15 cellular contexts compared by ENCODE assay signal in the genomic region with DNA sequence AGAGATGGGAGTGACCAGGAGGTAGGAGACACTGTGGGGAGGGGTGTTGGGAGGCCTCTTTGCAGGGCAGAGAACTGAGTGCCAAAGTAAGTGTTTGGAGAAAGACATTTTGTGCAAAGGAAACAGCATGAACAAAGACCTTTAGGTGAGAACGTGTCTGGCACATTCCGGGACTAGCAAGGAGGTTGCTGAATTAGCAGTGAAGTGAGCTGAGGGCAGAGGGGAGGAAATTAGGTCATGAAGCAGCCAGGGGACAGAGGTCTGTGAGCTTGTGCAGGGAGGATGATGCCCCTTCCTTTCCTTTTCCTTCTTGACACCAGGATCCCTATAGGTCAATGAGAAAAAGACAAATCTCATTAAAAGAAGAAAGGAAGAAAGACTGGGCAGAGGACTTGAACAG. TPM values are rescaled to one million over a fixed set of nuclear protein-coding genes. Genes with fewer than 3 reads are reported as not detected.
DNase-seq lines count a peak whose midpoint lies in the region; ATAC-seq, FAIRE-seq and TF ChIP-seq lines count a peak whose summit lies in the region.
"Had no signal": no experiment of that assay in that cellular context is flagged by ENCODE, and none has a peak within 500 bp of the region (broad histone marks: within the 10 kb centered on the region; RNA-seq: fewer than 3 reads in every experiment).

No MANE protein-coding gene starts in this region.

- H2BK12ac ChIP-seq in H1 (ENCODE audit: low read depth, low read length) = no peak overlapping the region

- H2BK5ac ChIP-seq in H1 (ENCODE audit: low read depth, low read length) = no peak overlapping the region

- no peaks in the 10 kb centered on the region for H3K36me3 Mint-ChIP-seq in activated T-cell treated with anti-CD3 and anti-CD28 coated beads, Interleukin-2, amount 50 U/mL, for 72 hours (ENCODE audit: insufficient read depth in 2 of 2)
- no peaks in the 10 kb centered on the region for H3K36me3 Mint-ChIP-seq in activated T-cell treated with anti-CD3 and anti-CD28 coated beads, Interleukin-2, amount 50 U/mL, for 24 hours (ENCODE audit: low read depth)

- H2BK20ac ChIP-seq in H1 (ENCODE audit: low read length) = no peak overlapping the region

- no peak overlapping the region for H3K23ac ChIP-seq in H1 (ENCODE audit: insufficient read length)

- POLR2A ChIA-PET in H1 (lab: Charles Lee; ENCODE audit: partially characterized antibody) = interaction anchor here (3.1 kb wide), 1 partner anchor 39 kb away, joined by 14 read pairs; the partner anchor contains the start of gene ITCH

- peaks cover 0 to 7% (median 0%) of the 10 kb centered on the region in 4 experiments; a peak in 2 of 7 replicates for H3K4me1 ChIP-seq in H1 (replicated peaks in 1 of 4; ENCODE audit: control insufficient read depth in 3 of 4, insufficient read depth in 4 of 4, low read length in 3 of 4)
- H3K4me1 ChIP-seq in right lobe of liver = peaks cover 0 to 5% (median 0%) of the 10 kb centered on the region in 4 donors
- no peaks in the 10 kb centered on the region for H3K4me1 ChIP-seq in osteoblast (ENCODE audit: insufficient read depth, low read length)
- H3K4me1 ChIP-seq: HAP-1 had no signal

- no peak for TF ChIP-seq EP300 in H1 (IDR thresholded peaks at IDR 0.05; ENCODE audit: borderline replicate concordance in 1 of 2, low read depth in 2 of 2, low read length in 2 of 2)

- 79% methylated on average over 2 of the region's 2 CpGs; no CpG with 5 or more reads in 1 of the 2 experiments for WGBS in H1 (ENCODE audit: extremely low coverage in 1 of 2, insufficient coverage in 1 of 2, insufficient read length in 1 of 2, insufficient replicate concordance in 2 of 2, low coverage in 1 of 2, low lambda C conversion rate in 2 of 2, missing lambda C conversion rate in 1 of 2), 2 experiments
- 31% methylated on average over 2 of the region's 2 CpGs for WGBS in right lobe of liver (ENCODE audit: insufficient coverage, low coverage, low lambda C conversion rate, missing lambda C conversion rate)

- DNase-seq in activated T-cell treated with anti-CD3 and anti-CD28 coated beads, Interleukin-2, amount 50 U/mL, for 72 hours = no peak
- no peak for DNase-seq in activated T-cell treated with anti-CD3 and anti-CD28 coated beads, Interleukin-2, amount 50 U/mL, for 24 hours
- DNase-seq in H1 (ENCODE audit: low read depth in 1 of 2, low spot score in 2 of 2) (no peak), right lobe of liver (no peak), osteoblast (ENCODE audit: insufficient read length, low spot score, missing footprints) (no peak), NCI-H2196 (lab: John Stamatoyannopoulos, UW; ENCODE audit: unreplicated experiment) (no peak), AG08395 (ENCODE audit: low spot score) (no peak)
- DNase-seq: NCI-H1436, NCI-H2029 treated with DMSO at 0.1 percent for 48 hours, NCI-H2227 treated with DMSO at 0.1 percent for 48 hours, NCI-H526 treated with DMSO at 0.1 percent for 48 hours had no signal

- intact Hi-C loops in right lobe of liver (cut with DNase I) = no loop called here

- no peak overlapping the region for H2BK120ac ChIP-seq in H1 (replicated peaks; ENCODE audit: low read depth, low read length)

- no peak overlapping the region for H2AK5ac ChIP-seq in H1 (ENCODE audit: low read depth, low read length)

- no peak overlapping the region for H3K14ac ChIP-seq in H1 (ENCODE audit: insufficient read length)

- no peak overlapping the region for H3K4me3 Mint-ChIP-seq in activated T-cell treated with anti-CD3 and anti-CD28 coated beads, Interleukin-2, amount 50 U/mL, for 72 hours
- no peak overlapping the region for H3K4me3 Mint-ChIP-seq in activated T-cell treated with anti-CD3 and anti-CD28 coated beads, Interleukin-2, amount 50 U/mL, for 24 hours

- no peaks in the 10 kb centered on the region for H3K36me3 ChIP-seq in H1 (ENCODE audit: control insufficient read depth in 2 of 4, insufficient read depth in 4 of 4, low read length in 3 of 4)
- H3K36me3 ChIP-seq in right lobe of liver = no peaks in the 10 kb centered on the region
- no peaks in the 10 kb centered on the region for H3K36me3 ChIP-seq in osteoblast (ENCODE audit: insufficient read depth, low read length)
- H3K36me3 ChIP-seq: BLaER1 treated with 17β-estradiol and CSF1 and Interleukin-3, amounts not matched to agents 10 nM and 100 nM; HAP-1 had no signal

- no peak for ATAC-seq in activated T-cell treated with anti-CD3 and anti-CD28 coated beads, Interleukin-2, amount 50 U/mL, for 72 hours (replicated peaks in 1 of 2)
- ATAC-seq in right lobe of liver = peak; percentile 62 to 72 (median 70)
- no peak for ATAC-seq in activated CD4-positive, CD25-positive, alpha-beta regulatory T cell treated with anti-CD3 and anti-CD28 coated beads, Interleukin-2, amount 50 U/mL, for 24 hours

- no peaks in the 10 kb centered on the region for H3K79me1 ChIP-seq in H1 (ENCODE audit: low read depth, low read length)

- no peak overlapping the region for H4K5ac ChIP-seq in H1 (ENCODE audit: insufficient read length, low read depth, low read length)

- no peak for FAIRE-seq in H1 (lab: Jason Lieb, UNC)

- no peaks in the 10 kb centered on the region for H3K9me3 Mint-ChIP-seq in activated T-cell treated with anti-CD3 and anti-CD28 coated beads, Interleukin-2, amount 50 U/mL, for 72 hours
- H3K9me3 Mint-ChIP-seq in activated T-cell treated with anti-CD3 and anti-CD28 coated beads, Interleukin-2, amount 50 U/mL, for 24 hours = no peaks in the 10 kb centered on the region

- no peak overlapping the region for H3K4ac ChIP-seq in H1 (replicated peaks; ENCODE audit: insufficient read length, low read depth, low read length)

- H2AFZ ChIP-seq in H1 (ENCODE audit: low read length) (peak overlapping the region; percentile 91), osteoblast (ENCODE audit: low read length) (peak overlapping the region; percentile 15)

- H3K27ac ChIP-seq in H1 (ENCODE audit: low read depth, low read length) (no peak overlapping the region), right lobe of liver (no peak overlapping the region), osteoblast (ENCODE audit: low read depth, low read length) (no peak overlapping the region)
- H3K27ac ChIP-seq: 22Rv1; BLaER1 treated with 17β-estradiol and CSF1 and Interleukin-3, amounts not matched to agents 10 nM and 100 nM had no signal

- H3K79me2 ChIP-seq in H1 (ENCODE audit: control insufficient read depth in 1 of 2, insufficient read depth in 2 of 2, low read length in 2 of 2) = no peaks in the 10 kb centered on the region
- no peaks in the 10 kb centered on the region for H3K79me2 ChIP-seq in osteoblast (ENCODE audit: insufficient read depth, low read length)

- TF ChIP-seq RAD21 in H1 (IDR thresholded peaks at IDR 0.05 in 1 of 2, conservative IDR thresholded peaks at IDR 0.05 in 1 of 2; ENCODE audit: low read depth in 2 of 2, low read length in 2 of 2) = no peak

- H2BK15ac ChIP-seq in H1 (ENCODE audit: low read length) = no peak overlapping the region

- H3K4me3 ChIP-seq in H1 (ENCODE audit: extremely low read depth in 1 of 4, insufficient read depth in 2 of 4, low read depth in 3 of 4, low read length in 4 of 4) (no peak overlapping the region), right lobe of liver (no peak overlapping the region), osteoblast (ENCODE audit: insufficient read depth, low read length) (no peak overlapping the region)
- H3K4me3 ChIP-seq: BLaER1 treated with 17β-estradiol and CSF1 and Interleukin-3, amounts not matched to agents 10 nM and 100 nM; HAP-1 had no signal

- no peak overlapping the region for H3K18ac ChIP-seq in H1 (ENCODE audit: extremely low read depth, low read length)

- no peaks in the 10 kb centered on the region for H4K20me1 ChIP-seq in H1 (replicated peaks in 1 of 2; ENCODE audit: control insufficient read depth in 1 of 2, insufficient read depth in 2 of 2, low read length in 2 of 2)
- H4K20me1 ChIP-seq in osteoblast (ENCODE audit: insufficient read depth, low read length) = no peaks in the 10 kb centered on the region
- H4K20me1 ChIP-seq: BLaER1 treated with 17β-estradiol and CSF1 and Interleukin-3, amounts not matched to agents 10 nM and 100 nM had no signal

- H4K8ac ChIP-seq in H1 (ENCODE audit: extremely low read depth, insufficient read depth, low read length) = no peak overlapping the region

- no peak for TF ChIP-seq CTCF in H1 (IDR thresholded peaks at IDR 0.05; ENCODE audit: control extremely low read depth in 1 of 3, insufficient read depth in 1 of 3, low read depth in 1 of 3, low read length in 3 of 3)
- TF ChIP-seq CTCF in right lobe of liver (IDR thresholded peaks at IDR 0.05) = no peak
- TF ChIP-seq CTCF in osteoblast (IDR thresholded peaks at IDR 0.05; ENCODE audit: extremely low read depth, low read depth, low read length) = no peak

- H3K27me3 ChIP-seq in H1 (replicated peaks in 1 of 4; ENCODE audit: control insufficient read depth in 3 of 4, extremely low read depth in 1 of 4, insufficient read depth in 3 of 4, low read length in 3 of 4) = no peaks in the 10 kb centered on the region
- no peaks in the 10 kb centered on the region for H3K27me3 ChIP-seq in right lobe of liver
- no peaks in the 10 kb centered on the region for H3K27me3 ChIP-seq in osteoblast (ENCODE audit: insufficient read depth, low read length)
- H3K27me3 ChIP-seq: BLaER1 treated with 17β-estradiol and CSF1 and Interleukin-3, amounts not matched to agents 10 nM and 100 nM had no signal

- H3K4me1 Mint-ChIP-seq in activated T-cell treated with anti-CD3 and anti-CD28 coated beads, Interleukin-2, amount 50 U/mL, for 72 hours (ENCODE audit: low read depth) = no peaks in the 10 kb centered on the region
- H3K4me1 Mint-ChIP-seq in activated T-cell treated with anti-CD3 and anti-CD28 coated beads, Interleukin-2, amount 50 U/mL, for 24 hours (ENCODE audit: low read depth) = no peaks in the 10 kb centered on the region

- H3K9me3 ChIP-seq in H1 (ENCODE audit: insufficient read depth in 2 of 2, low read depth in 1 of 2, low read length in 1 of 2) (no peaks in the 10 kb centered on the region), right lobe of liver (no peaks in the 10 kb centered on the region), osteoblast (ENCODE audit: low read depth, low read length) (no peaks in the 10 kb centered on the region)
- H3K9me3 ChIP-seq: HAP-1 had no signal

- CTCF ChIA-PET in H1 (lab: Charles Lee; ENCODE audit: partially characterized antibody) = interaction anchor here (4.2 kb wide), 1 partner anchor 12 kb away, joined by 23 read pairs; no protein-coding TSS in a partner anchor

- peaks cover 21% of the 10 kb centered on the region for H3K27me3 Mint-ChIP-seq in activated T-cell treated with anti-CD3 and anti-CD28 coated beads, Interleukin-2, amount 50 U/mL, for 72 hours (ENCODE audit: low read depth)
- peaks cover 12% of the 10 kb centered on the region for H3K27me3 Mint-ChIP-seq in activated T-cell treated with anti-CD3 and anti-CD28 coated beads, Interleukin-2, amount 50 U/mL, for 24 hours

- H3K4me2 ChIP-seq in H1 (ENCODE audit: insufficient read depth in 1 of 2, low read depth in 2 of 2, low read length in 2 of 2) (no peak overlapping the region), osteoblast (ENCODE audit: insufficient read depth, low read length) (no peak overlapping the region)
- H3K4me2 ChIP-seq: BLaER1 treated with 17β-estradiol and CSF1 and Interleukin-3, amounts not matched to agents 10 nM and 100 nM had no signal

- H4K91ac ChIP-seq in H1 (replicated peaks; ENCODE audit: insufficient read length, low read length) = no peak overlapping the region

- no peaks in the 10 kb centered on the region for H3K23me2 ChIP-seq in H1 (ENCODE audit: low read depth, low read length)

- peak overlapping the region; percentile 12 for H3K27ac Mint-ChIP-seq in activated T-cell treated with anti-CD3 and anti-CD28 coated beads, Interleukin-2, amount 50 U/mL, for 72 hours
- no peak overlapping the region for H3K27ac Mint-ChIP-seq in activated T-cell treated with anti-CD3 and anti-CD28 coated beads, Interleukin-2, amount 50 U/mL, for 24 hours

- TF ChIP-seq POLR2A in H1 (IDR thresholded peaks at IDR 0.05; ENCODE audit: control extremely low read depth in 1 of 2, low read depth in 2 of 2, low read length in 2 of 2) = no peak
- TF ChIP-seq POLR2A in right lobe of liver (IDR thresholded peaks at IDR 0.05) = no peak

- no peak overlapping the region for H3K56ac ChIP-seq in H1 (replicated peaks; ENCODE audit: insufficient read length, low read depth, low read length)

- no peak overlapping the region for H3K9ac ChIP-seq in H1 (replicated peaks in 1 of 4; ENCODE audit: extremely low read depth in 1 of 4, low read depth in 3 of 4, low read length in 3 of 4)
- H3K9ac ChIP-seq: BLaER1 treated with 17β-estradiol and CSF1 and Interleukin-3, amounts not matched to agents 10 nM and 100 nM had no signal

RNA-seq across cellular contexts. Expression of gene AHCY, which starts 21.4 kb away (rescaled TPM):
- 100 to 1,000 TPM in 1 of 2 donors, 10 to 100 TPM in 1; 99.0 to 130 TPM for total RNA-seq in activated T-cell treated with anti-CD3 and anti-CD28 coated beads, Interleukin-2, amount 50 U/mL, for 72 hours
- 404 and 414 TPM in 2 replicates for total RNA-seq in H1 (2021; fragmentation: NEBNext Ultra II Directional; extraction: Animal tissue kit (Norgen Biotek cat#: 25700))
- 638 and 688 TPM in 2 replicates for polyA plus RNA-seq in H1 (2011; rRNA removed)
- polyA plus RNA-seq in H1 (2011; cell fraction: cytosol; rRNA removed) = 622 TPM
- 664 TPM for polyA plus RNA-seq in H1 (2011; cell fraction: nucleus; rRNA removed)
- 355 to 467 TPM (median 460 TPM) in 4 replicates for polyA plus RNA-seq in H1 (2012, experiment 1 of 2)
- 668 TPM for polyA plus RNA-seq in H1 (2012, experiment 2 of 2)
- 249 TPM for polyA plus RNA-seq in H1 (2013, experiment 1 of 2)
- 250 TPM for polyA plus RNA-seq in H1 (2013, experiment 2 of 2)
- polyA minus RNA-seq in H1 (2011; rRNA and poly(A)+ RNA removed) = 889 and 910 TPM in 2 replicates
- 394 TPM for polyA minus RNA-seq in H1 (2011; cell fraction: cytosol; rRNA and poly(A)+ RNA removed)
- polyA minus RNA-seq in H1 (2011; cell fraction: nucleus; rRNA and poly(A)+ RNA removed) = 315 TPM
- 100 to 1,000 TPM in 5 of 6 experiments, 10 to 100 TPM in 1; 66.5 to 142 (median 111) TPM for total RNA-seq in right lobe of liver
- total RNA-seq in osteoblast = 87.6 and 98.7 TPM in 2 replicates

RNA-seq across cellular contexts. Expression of gene ITCH, which starts 38.5 kb away (rescaled TPM):
- total RNA-seq in activated T-cell treated with anti-CD3 and anti-CD28 coated beads, Interleukin-2, amount 50 U/mL, for 72 hours = 10 to 100 TPM; 66.5 to 72.1 TPM
- total RNA-seq in H1 (2021; fragmentation: NEBNext Ultra II Directional; extraction: Animal tissue kit (Norgen Biotek cat#: 25700)) = 39.2 and 45.2 TPM in 2 replicates
- polyA plus RNA-seq in H1 (2011; rRNA removed) = 2.5 and 3.9 TPM in 2 replicates
- 5.5 TPM for polyA plus RNA-seq in H1 (2011; cell fraction: cytosol; rRNA removed)
- 3.7 TPM for polyA plus RNA-seq in H1 (2011; cell fraction: nucleus; rRNA removed)
- polyA plus RNA-seq in H1 (2012, experiment 1 of 2) = 11.9 to 27.2 TPM (median 16.6 TPM) in 4 replicates
- polyA plus RNA-seq in H1 (2012, experiment 2 of 2) = 1.3 TPM
- polyA plus RNA-seq in H1 (2013, experiment 1 of 2) = 13.3 TPM
- 13.1 TPM for polyA plus RNA-seq in H1 (2013, experiment 2 of 2)
- polyA minus RNA-seq in H1 (2011; rRNA and poly(A)+ RNA removed) = 21.3 and 28.5 TPM in 2 replicates
- polyA minus RNA-seq in H1 (2011; cell fraction: cytosol; rRNA and poly(A)+ RNA removed) = 8.4 TPM
- 18.7 TPM for polyA minus RNA-seq in H1 (2011; cell fraction: nucleus; rRNA and poly(A)+ RNA removed)
- total RNA-seq in right lobe of liver (10 to 100 TPM; 32.8 to 71.4 (median 44.1) TPM), osteoblast (73.4 and 79.3 TPM in 2 replicates)

Comparison
In these comparisons a context has a peak if more than half of its experiments do, and no peak if none do; other contexts are left out.
1. ATAC-seq: peak in right lobe of liver (4 of 4); none in activated T-cell treated with anti-CD3 and anti-CD28 coated beads, Interleukin-2, amount 50 U/mL, for 72 hours (0 of 2) and activated CD4-positive, CD25-positive, alpha-beta regulatory T cell treated with anti-CD3 and anti-CD28 coated beads, Interleukin-2, amount 50 U/mL, for 24 hours (0 of 2).